Comparison of ENCODE assay signal across 1 cellular context in the genomic region with DNA sequence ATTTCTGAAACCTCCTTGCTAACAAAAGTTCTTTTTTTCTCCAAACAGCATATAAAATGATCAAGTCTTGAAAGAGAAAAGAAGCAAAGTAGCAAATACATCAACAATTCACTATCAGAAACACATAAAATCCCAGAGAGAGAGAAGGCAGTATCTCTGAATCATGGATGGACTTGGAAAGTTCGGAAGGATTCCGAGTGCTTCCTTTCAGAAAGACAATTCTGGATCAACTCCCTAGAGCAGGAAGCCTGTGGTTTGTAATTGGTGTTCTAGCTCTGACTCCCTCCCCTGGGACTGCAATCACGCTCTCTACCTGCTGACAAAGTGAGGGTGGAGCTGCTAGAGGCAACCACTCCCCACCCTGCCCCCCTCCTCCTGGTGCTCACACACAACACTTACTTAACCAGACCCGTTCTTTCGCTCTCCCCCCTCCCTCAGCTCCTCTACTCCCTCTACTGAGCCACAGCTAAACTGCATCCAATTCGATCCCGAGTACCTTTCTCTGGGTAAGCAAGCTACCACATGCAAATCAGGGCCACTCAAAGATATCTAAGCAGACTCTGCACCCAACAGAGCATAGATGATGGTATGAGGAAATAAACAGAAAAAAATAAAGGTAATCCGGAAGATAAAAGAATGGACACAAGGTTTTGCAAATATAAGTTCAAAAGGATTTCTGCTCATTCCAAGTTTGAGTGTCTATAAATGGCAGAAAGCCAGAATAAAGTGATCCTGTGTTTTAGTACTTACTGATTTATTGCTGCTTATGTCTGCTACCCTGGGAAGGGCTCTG.
A peak's percentile ranks its signal among the peaks of the same experiment; 100 is the strongest.
TF ChIP-seq lines count a peak whose summit lies in the region.

A gene (minus strand): TSS at position 235 of the 793 bp plus-strand sequence. CDS start 1,957 bp downstream, outside the sequence.

TF ChIP-seq in HEK293, 187 proteins besides CTCF, POLR2A, EP300 and RAD21 (continued from another document and continues in another):
- TF ChIP-seq, protein P1, sequence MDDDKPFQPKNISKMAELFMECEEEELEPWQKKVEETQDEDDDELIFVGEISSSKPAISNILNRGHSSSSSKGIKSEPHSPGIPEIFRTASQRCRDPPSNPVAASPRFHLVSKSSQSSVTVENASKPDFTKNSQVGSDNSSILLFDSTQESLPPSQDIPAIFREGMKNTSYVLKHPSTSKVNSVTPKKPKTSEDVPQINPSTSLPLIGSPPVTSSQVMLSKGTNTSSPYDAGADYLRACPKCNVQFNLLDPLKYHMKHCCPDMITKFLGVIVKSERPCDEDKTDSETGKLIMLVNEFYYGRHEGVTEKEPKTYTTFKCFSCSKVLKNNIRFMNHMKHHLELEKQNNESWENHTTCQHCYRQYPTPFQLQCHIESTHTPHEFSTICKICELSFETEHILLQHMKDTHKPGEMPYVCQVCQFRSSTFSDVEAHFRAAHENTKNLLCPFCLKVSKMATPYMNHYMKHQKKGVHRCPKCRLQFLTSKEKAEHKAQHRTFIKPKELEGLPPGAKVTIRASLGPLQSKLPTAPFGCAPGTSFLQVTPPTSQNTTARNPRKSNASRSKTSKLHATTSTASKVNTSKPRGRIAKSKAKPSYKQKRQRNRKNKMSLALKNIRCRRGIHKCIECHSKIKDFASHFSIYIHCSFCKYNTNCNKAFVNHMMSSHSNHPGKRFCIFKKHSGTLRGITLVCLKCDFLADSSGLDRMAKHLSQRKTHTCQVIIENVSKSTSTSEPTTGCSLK (tag by site-specific recombination; IDR thresholded peaks at IDR 0.05): no peak
- peak; percentile 98 for TF ChIP-seq ZEB2 (tag by site-specific recombination; IDR thresholded peaks at IDR 0.05)
- peak; percentile 35 for TF ChIP-seq FEZF1 (tag by site-specific recombination; IDR thresholded peaks at IDR 0.05)
- TF ChIP-seq ZXDB (tag by site-specific recombination; IDR thresholded peaks at IDR 0.05): peak; percentile 92
- TF ChIP-seq SP2 (tag by site-specific recombination; IDR thresholded peaks at IDR 0.05): peak; percentile 56
- peak; percentile 91 for TF ChIP-seq KLF16 (tag by site-specific recombination; IDR thresholded peaks at IDR 0.05)
- no peak for TF ChIP-seq ZNF514 (tag by site-specific recombination; IDR thresholded peaks at IDR 0.05)
- TF ChIP-seq GLI2 (tag by site-specific recombination; IDR thresholded peaks at IDR 0.05; ENCODE audit: borderline replicate concordance, low read depth): no peak; the same call in 1 of the 2 replicates
- peak; percentile 82; the same call in 1 of the 2 replicates for TF ChIP-seq ZFP69B (tag by site-specific recombination; IDR thresholded peaks at IDR 0.05)
- TF ChIP-seq OVOL3 (tag by site-specific recombination; IDR thresholded peaks at IDR 0.05): peak; percentile 35; the same call in 1 of the 2 replicates
- TF ChIP-seq ZNF140 (tag by site-specific recombination; IDR thresholded peaks at IDR 0.05): no peak
- TF ChIP-seq, protein P2, sequence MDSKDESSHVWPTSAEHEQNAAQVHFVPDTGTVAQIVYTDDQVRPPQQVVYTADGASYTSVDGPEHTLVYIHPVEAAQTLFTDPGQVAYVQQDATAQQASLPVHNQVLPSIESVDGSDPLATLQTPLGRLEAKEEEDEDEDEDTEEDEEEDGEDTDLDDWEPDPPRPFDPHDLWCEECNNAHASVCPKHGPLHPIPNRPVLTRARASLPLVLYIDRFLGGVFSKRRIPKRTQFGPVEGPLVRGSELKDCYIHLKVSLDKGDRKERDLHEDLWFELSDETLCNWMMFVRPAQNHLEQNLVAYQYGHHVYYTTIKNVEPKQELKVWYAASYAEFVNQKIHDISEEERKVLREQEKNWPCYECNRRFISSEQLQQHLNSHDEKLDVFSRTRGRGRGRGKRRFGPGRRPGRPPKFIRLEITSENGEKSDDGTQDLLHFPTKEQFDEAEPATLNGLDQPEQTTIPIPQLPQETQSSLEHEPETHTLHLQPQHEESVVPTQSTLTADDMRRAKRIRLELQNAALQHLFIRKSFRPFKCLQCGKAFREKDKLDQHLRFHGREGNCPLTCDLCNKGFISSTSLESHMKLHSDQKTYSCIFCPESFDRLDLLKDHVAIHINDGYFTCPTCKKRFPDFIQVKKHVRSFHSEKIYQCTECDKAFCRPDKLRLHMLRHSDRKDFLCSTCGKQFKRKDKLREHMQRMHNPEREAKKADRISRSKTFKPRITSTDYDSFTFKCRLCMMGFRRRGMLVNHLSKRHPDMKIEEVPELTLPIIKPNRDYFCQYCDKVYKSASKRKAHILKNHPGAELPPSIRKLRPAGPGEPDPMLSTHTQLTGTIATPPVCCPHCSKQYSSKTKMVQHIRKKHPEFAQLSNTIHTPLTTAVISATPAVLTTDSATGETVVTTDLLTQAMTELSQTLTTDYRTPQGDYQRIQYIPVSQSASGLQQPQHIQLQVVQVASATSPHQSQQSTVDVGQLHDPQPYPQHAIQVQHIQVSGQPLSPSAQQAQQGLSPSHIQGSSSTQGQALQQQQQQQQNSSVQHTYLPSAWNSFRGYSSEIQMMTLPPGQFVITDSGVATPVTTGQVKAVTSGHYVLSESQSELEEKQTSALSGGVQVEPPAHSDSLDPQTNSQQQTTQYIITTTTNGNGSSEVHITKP (tag by site-specific recombination; IDR thresholded peaks at IDR 0.05): peak; percentile 91
- TF ChIP-seq, protein P3, sequence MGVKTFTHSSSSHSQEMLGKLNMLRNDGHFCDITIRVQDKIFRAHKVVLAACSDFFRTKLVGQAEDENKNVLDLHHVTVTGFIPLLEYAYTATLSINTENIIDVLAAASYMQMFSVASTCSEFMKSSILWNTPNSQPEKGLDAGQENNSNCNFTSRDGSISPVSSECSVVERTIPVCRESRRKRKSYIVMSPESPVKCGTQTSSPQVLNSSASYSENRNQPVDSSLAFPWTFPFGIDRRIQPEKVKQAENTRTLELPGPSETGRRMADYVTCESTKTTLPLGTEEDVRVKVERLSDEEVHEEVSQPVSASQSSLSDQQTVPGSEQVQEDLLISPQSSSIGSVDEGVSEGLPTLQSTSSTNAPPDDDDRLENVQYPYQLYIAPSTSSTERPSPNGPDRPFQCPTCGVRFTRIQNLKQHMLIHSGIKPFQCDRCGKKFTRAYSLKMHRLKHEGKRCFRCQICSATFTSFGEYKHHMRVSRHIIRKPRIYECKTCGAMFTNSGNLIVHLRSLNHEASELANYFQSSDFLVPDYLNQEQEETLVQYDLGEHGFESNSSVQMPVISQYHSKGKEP (tag by site-specific recombination; IDR thresholded peaks at IDR 0.05): peak; percentile 74
- no peak for TF ChIP-seq ZNF416 (tag by site-specific recombination; IDR thresholded peaks at IDR 0.05)
- TF ChIP-seq ZBTB8A (tag by site-specific recombination; IDR thresholded peaks at IDR 0.05): peak; percentile 56
- TF ChIP-seq ZNF571 (tag by site-specific recombination; IDR thresholded peaks at IDR 0.05): no peak
- TF ChIP-seq ZNF660 (tag by site-specific recombination; IDR thresholded peaks at IDR 0.05): peak; percentile 82; the same call in 1 of the 2 replicates
- TF ChIP-seq GLIS1 (tag by site-specific recombination; IDR thresholded peaks at IDR 0.05): peak; percentile 75
- no peak for TF ChIP-seq ZNF37A (tag by site-specific recombination; IDR thresholded peaks at IDR 0.05)
- peak; percentile 69; the same call in 1 of the 2 replicates for TF ChIP-seq ZNF610 (tag by site-specific recombination; IDR thresholded peaks at IDR 0.05; ENCODE audit: borderline replicate concordance)
- no peak for TF ChIP-seq ZNF223 (tag by site-specific recombination; IDR thresholded peaks at IDR 0.05)
- peak; percentile 67; the same call in 1 of the 2 replicates for TF ChIP-seq ZSCAN30 (tag by site-specific recombination; IDR thresholded peaks at IDR 0.05)
- TF ChIP-seq ZNF184 (tag by site-specific recombination; IDR thresholded peaks at IDR 0.05): no peak
- TF ChIP-seq ZBTB1 (tag by site-specific recombination; IDR thresholded peaks at IDR 0.05): peak; percentile 24; the same call in 1 of the 2 replicates
- peak; percentile 95 for TF ChIP-seq PRDM1 (tag by site-specific recombination; IDR thresholded peaks at IDR 0.05)
- TF ChIP-seq ZFP3 (tag by site-specific recombination; IDR thresholded peaks at IDR 0.05; ENCODE audit: low read depth): no peak
- TF ChIP-seq ZNF146 (tag by site-specific recombination; IDR thresholded peaks at IDR 0.05): no peak
- TF ChIP-seq ZIC2 (tag by site-specific recombination; IDR thresholded peaks at IDR 0.05): peak; percentile 88
- peak; percentile 93; the same call in 1 of the 2 replicates for TF ChIP-seq ZSCAN23 (tag by site-specific recombination; IDR thresholded peaks at IDR 0.05)
- no peak for TF ChIP-seq ZNF274 (IDR thresholded peaks at IDR 0.05; ENCODE audit: low read length)
- TF ChIP-seq ZNF274 (tag by site-specific recombination; IDR thresholded peaks at IDR 0.05; ENCODE audit: borderline replicate concordance): no peak
- peak; percentile 50; the same call in 1 of the 2 replicates for TF ChIP-seq EGR2 (tag by site-specific recombination; IDR thresholded peaks at IDR 0.05; ENCODE audit: low read depth)
- TF ChIP-seq, protein P4, sequence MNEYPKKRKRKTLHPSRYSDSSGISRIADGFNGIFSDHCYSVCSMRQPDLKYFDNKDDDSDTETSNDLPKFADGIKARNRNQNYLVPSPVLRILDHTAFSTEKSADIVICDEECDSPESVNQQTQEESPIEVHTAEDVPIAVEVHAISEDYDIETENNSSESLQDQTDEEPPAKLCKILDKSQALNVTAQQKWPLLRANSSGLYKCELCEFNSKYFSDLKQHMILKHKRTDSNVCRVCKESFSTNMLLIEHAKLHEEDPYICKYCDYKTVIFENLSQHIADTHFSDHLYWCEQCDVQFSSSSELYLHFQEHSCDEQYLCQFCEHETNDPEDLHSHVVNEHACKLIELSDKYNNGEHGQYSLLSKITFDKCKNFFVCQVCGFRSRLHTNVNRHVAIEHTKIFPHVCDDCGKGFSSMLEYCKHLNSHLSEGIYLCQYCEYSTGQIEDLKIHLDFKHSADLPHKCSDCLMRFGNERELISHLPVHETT (tag by site-specific recombination; IDR thresholded peaks at IDR 0.05): peak; percentile 85; the same call in 1 of the 2 replicates
- TF ChIP-seq HOXC10 (CRISPR knock-in tag; IDR thresholded peaks at IDR 0.05): no peak
- TF ChIP-seq, protein P5, sequence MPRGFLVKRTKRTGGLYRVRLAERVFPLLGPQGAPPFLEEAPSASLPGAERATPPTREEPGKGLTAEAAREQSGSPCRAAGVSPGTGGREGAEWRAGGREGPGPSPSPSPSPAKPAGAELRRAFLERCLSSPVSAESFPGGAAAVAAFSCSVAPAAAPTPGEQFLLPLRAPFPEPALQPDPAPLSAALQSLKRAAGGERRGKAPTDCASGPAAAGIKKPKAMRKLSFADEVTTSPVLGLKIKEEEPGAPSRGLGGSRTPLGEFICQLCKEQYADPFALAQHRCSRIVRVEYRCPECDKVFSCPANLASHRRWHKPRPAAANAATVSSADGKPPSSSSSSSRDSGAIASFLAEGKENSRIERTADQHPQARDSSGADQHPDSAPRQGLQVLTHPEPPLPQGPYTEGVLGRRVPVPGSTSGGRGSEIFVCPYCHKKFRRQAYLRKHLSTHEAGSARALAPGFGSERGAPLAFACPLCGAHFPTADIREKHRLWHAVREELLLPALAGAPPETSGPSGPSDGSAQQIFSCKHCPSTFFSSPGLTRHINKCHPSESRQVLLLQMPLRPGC (tag by site-specific recombination; IDR thresholded peaks at IDR 0.05): peak; percentile 73
- TF ChIP-seq ZBTB48 (tag by site-specific recombination; IDR thresholded peaks at IDR 0.05): peak; percentile 34; the same call in 1 of the 2 replicates
- TF ChIP-seq ZFHX2 (tag by site-specific recombination; conservative IDR thresholded peaks at IDR 0.05): no peak
- no peak for TF ChIP-seq ZNF48 (tag by site-specific recombination; IDR thresholded peaks at IDR 0.05)
- TF ChIP-seq MYNN (tag by site-specific recombination; IDR thresholded peaks at IDR 0.05; ENCODE audit: borderline replicate concordance): no peak; the same call in 1 of the 2 replicates
- peak; percentile 94 for TF ChIP-seq SP7 (tag by site-specific recombination; IDR thresholded peaks at IDR 0.05)
- no peak for TF ChIP-seq ZNF791 (tag by site-specific recombination; IDR thresholded peaks at IDR 0.05)
- TF ChIP-seq, protein P6, sequence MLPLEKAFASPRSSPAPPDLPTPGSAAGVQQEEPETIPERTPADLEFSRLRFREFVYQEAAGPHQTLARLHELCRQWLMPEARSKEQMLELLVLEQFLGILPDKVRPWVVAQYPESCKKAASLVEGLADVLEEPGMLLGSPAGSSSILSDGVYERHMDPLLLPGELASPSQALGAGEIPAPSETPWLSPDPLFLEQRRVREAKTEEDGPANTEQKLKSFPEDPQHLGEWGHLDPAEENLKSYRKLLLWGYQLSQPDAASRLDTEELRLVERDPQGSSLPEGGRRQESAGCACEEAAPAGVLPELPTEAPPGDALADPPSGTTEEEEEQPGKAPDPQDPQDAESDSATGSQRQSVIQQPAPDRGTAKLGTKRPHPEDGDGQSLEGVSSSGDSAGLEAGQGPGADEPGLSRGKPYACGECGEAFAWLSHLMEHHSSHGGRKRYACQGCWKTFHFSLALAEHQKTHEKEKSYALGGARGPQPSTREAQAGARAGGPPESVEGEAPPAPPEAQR (tag by site-specific recombination; IDR thresholded peaks at IDR 0.05): no peak
- no peak for TF ChIP-seq ZNF404 (tag by site-specific recombination; IDR thresholded peaks at IDR 0.05)
- TF ChIP-seq ZFP37 (tag by site-specific recombination; IDR thresholded peaks at IDR 0.05): no peak
- TF ChIP-seq, protein P7, sequence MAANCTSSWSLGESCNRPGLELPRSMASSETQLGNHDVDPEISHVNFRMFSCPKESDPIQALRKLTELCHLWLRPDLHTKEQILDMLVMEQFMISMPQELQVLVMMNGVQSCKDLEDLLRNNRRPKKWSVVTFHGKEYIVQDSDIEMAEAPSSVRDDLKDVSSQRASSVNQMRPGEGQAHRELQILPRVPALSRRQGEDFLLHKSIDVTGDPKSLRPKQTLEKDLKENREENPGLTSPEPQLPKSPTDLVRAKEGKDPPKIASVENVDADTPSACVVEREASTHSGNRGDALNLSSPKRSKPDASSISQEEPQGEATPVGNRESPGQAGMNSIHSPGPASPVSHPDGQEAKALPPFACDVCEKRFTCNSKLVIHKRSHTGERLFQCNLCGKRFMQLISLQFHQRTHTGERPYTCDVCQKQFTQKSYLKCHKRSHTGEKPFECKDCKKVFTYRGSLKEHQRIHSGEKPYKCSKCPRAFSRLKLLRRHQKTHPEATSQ (tag by site-specific recombination; IDR thresholded peaks at IDR 0.05): no peak
